Comparison of ENCODE assay signal across 8 cellular contexts in genomic region chr18:23133860-23134779, GRCh38. TPM values are rescaled to one million over a fixed set of nuclear protein-coding genes. Genes with fewer than 3 reads are reported as not detected.
A peak's percentile ranks its signal among the peaks of the same experiment; 100 is the strongest.
DNase-seq lines count a peak whose midpoint lies in the region; ATAC-seq and TF ChIP-seq lines count a peak whose summit lies in the region.

No MANE protein-coding gene starts in this region.

- H3K27ac Mint-ChIP-seq in neural crest cell (ENCODE audit: unreplicated experiment): no peak overlapping the region

- H3K9me3 Mint-ChIP-seq in neural crest cell: no peaks in the 10 kb centered on the region

- H3K4me2 ChIP-seq in MM.1S (ENCODE audit: low read depth, low read length): peak overlapping the region; percentile 100

- H3K9me3 ChIP-seq in MM.1S (replicated peaks; ENCODE audit: insufficient read depth, low read length): no peaks in the 10 kb centered on the region
- H3K9me3 ChIP-seq in ectodermal cell (ENCODE audit: control insufficient read depth, low read length): no peaks in the 10 kb centered on the region

- H3K36me3 Mint-ChIP-seq in neural crest cell (ENCODE audit: low read depth): no peaks in the 10 kb centered on the region

- no peaks in the 10 kb centered on the region for H4K20me1 ChIP-seq in MM.1S (ENCODE audit: insufficient read depth, low read length)

- H3K36me3 ChIP-seq in MM.1S (replicated peaks; ENCODE audit: insufficient read depth, low read length): 0 out of 2 replicates have a peak, but pooled peaks cover 2% of the 10 kb centered on the region
- no peaks in the 10 kb centered on the region for H3K36me3 ChIP-seq in ectodermal cell (ENCODE audit: control insufficient read depth, insufficient read depth, low read length)

- H3K4me1 ChIP-seq in MM.1S (ENCODE audit: low read length): peaks cover 34% of the 10 kb centered on the region
- H3K4me1 ChIP-seq in ectodermal cell (ENCODE audit: control insufficient read depth, insufficient read depth, low read length): peaks cover 27% of the 10 kb centered on the region

- peak overlapping the region; percentile 88 for H3K9ac ChIP-seq in MM.1S (ENCODE audit: low read length)

- DNase-seq in DMS153 (lab: John Stamatoyannopoulos, UW) (peak; percentile 85), MM.1S (peak; percentile 96), SW480 (ENCODE audit: low spot score) (peak; percentile 87), neural crest cell (ENCODE audit: low read depth, low spot score) (no peak), globus pallidus (ENCODE audit: low spot score) (no peak)

- no peaks in the 10 kb centered on the region for H3K9me2 ChIP-seq in MM.1S (replicated peaks; ENCODE audit: insufficient read depth, low read length)

- TF ChIP-seq CTCF in MM.1S (IDR thresholded peaks at IDR 0.05; ENCODE audit: low read length) (no peak), neural crest cell (conservative IDR thresholded peaks at IDR 0.05) (no peak)

- H3K27ac ChIP-seq in MM.1S (ENCODE audit: low read length): peak overlapping the region; percentile 98
- no peak overlapping the region for H3K27ac ChIP-seq in ectodermal cell (ENCODE audit: insufficient read depth, low read depth, low read length, poor library complexity, severe bottlenecking)

- peaks cover 11% of the 10 kb centered on the region for H3K4me1 Mint-ChIP-seq in neural crest cell

- no peaks in the 10 kb centered on the region for H3K27me3 ChIP-seq in MM.1S (replicated peaks; ENCODE audit: insufficient read depth, low read length)
- H3K27me3 ChIP-seq in ectodermal cell (ENCODE audit: control insufficient read depth, insufficient read depth, low read length, poor library complexity, severe bottlenecking): peaks cover 46% of the 10 kb centered on the region

- peak overlapping the region; percentile 84 for H3K4me3 Mint-ChIP-seq in neural crest cell

- peaks cover 46% of the 10 kb centered on the region for H3K79me2 ChIP-seq in MM.1S (ENCODE audit: low read length)

- WGBS in ectodermal cell, 2 experiments: 2% methylated on average over 16 of the region's 18 CpGs

- peak overlapping the region; percentile 47 for H2AFZ ChIP-seq in MM.1S (ENCODE audit: low read length)

- peaks cover 62% of the 10 kb centered on the region for H3K27me3 Mint-ChIP-seq in neural crest cell (ENCODE audit: low read depth)

- H3K4me3 ChIP-seq in MM.1S (ENCODE audit: low read length) (peak overlapping the region; percentile 71), ectodermal cell (ENCODE audit: insufficient read depth, low read depth, low read length) (peak overlapping the region; percentile 57)

- peaks cover 29% of the 10 kb centered on the region for H3F3A ChIP-seq in MM.1S (ENCODE audit: insufficient read depth, low read length)

- ATAC-seq in GM21447 (IDR thresholded peaks at IDR 0.05; ENCODE audit: unreplicated experiment): peak; percentile 53
- no peak for ATAC-seq in HG03457 (IDR thresholded peaks at IDR 0.05; ENCODE audit: unreplicated experiment)

RNA-seq across cellular contexts. Expression of gene CABLES1, which starts 1.2 kb away (rescaled TPM):
- polyA plus RNA-seq in ectodermal cell (2013, experiment 1 of 4): 3.6 TPM
- polyA plus RNA-seq in ectodermal cell (2013, experiment 2 of 4): 3.6 TPM
- 2.2 TPM for polyA plus RNA-seq in ectodermal cell (2013, experiment 3 of 4)
- polyA plus RNA-seq in ectodermal cell (2013, experiment 4 of 4): 2.0 TPM
- 2.2 and 2.3 TPM in 2 replicates for total RNA-seq in neural crest cell

Comparison
In these comparisons a context has a peak if more than half of its experiments do, and no peak if none do; other contexts are left out.
1. DNase-seq: peak in DMS153 (single experiment), MM.1S (single experiment) and SW480 (single experiment); none in neural crest cell (single experiment) and globus pallidus (single experiment).